In the genomic region with DNA sequence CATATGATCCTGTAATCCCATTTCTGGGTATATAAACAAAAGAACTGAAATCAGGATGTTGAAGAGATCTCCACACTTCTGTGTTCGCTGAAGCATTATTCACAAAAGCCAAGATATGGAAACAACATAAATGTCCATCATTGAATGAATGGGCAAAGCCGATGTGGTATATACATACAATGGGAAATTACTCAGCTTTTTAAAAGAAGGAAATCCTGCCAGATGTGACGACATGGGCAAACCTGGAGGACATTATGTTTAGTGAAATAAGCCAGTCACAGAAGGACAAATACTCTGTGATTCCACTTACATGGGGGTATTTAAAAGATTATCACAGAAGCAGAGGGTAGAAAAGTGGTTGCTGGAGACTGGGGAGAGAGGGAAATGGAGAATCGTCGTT, we compare ENCODE assay signal across 17 cellular contexts.
"Had no signal": no experiment of that assay in that cellular context is flagged by ENCODE, and none has a peak within 500 bp of the region (broad histone marks: within the 10 kb centered on the region; RNA-seq: fewer than 3 reads in every experiment).

No MANE protein-coding gene starts in this region.

- H3K36me3 Mint-ChIP-seq: activated CD4-positive, alpha-beta memory T cell treated with anti-CD3 and anti-CD28 coated beads for 36 hours; activated naive CD8-positive, alpha-beta T cell; mesothelial cell of epicardium; natural killer cell treated with Interleukin-12 subunit alpha and Interleukin-12 subunit beta and Interleukin-15 and Interleukin-18, amount 100 ng/mL, for 72 hours had no signal

- FAIRE-seq: kidney had no signal

- H3K27ac Mint-ChIP-seq: activated B cell treated with CpG ODN at 0.5 μM for 24 hours; activated CD4-positive, alpha-beta memory T cell treated with anti-CD3 and anti-CD28 coated beads for 36 hours; activated naive CD8-positive, alpha-beta T cell; dendritic cell treated with granulocyte-macrophage colony-stimulating factor and Interleukin-4, amounts not matched to agents 40 ng/mL and 50 ng/mL, for 4 days; effector memory CD8-positive, alpha-beta T cell; mesothelial cell of epicardium; natural killer cell treated with Interleukin-12 subunit alpha and Interleukin-12 subunit beta and Interleukin-15 and Interleukin-18, amount 100 ng/mL, for 72 hours had no signal

- H3K4me3 Mint-ChIP-seq: activated B cell treated with CpG ODN at 0.5 μM for 24 hours; activated CD4-positive, alpha-beta memory T cell treated with anti-CD3 and anti-CD28 coated beads for 36 hours; activated naive CD8-positive, alpha-beta T cell; dendritic cell treated with granulocyte-macrophage colony-stimulating factor and Interleukin-4, amounts not matched to agents 40 ng/mL and 50 ng/mL, for 4 days; effector memory CD8-positive, alpha-beta T cell; mesothelial cell of epicardium; natural killer cell treated with Interleukin-12 subunit alpha and Interleukin-12 subunit beta and Interleukin-15 and Interleukin-18, amount 100 ng/mL, for 72 hours; stimulated activated naive CD8-positive, alpha-beta T cell treated with anti-CD3 and anti-CD28 coated beads, Interleukin-15, amount 100 ng/mL, for 72 hours had no signal

- H3K27me3 Mint-ChIP-seq: activated B cell treated with CpG ODN at 0.5 μM for 24 hours; activated CD4-positive, alpha-beta memory T cell treated with anti-CD3 and anti-CD28 coated beads for 36 hours; activated naive CD8-positive, alpha-beta T cell; effector memory CD8-positive, alpha-beta T cell; stimulated activated naive CD8-positive, alpha-beta T cell treated with anti-CD3 and anti-CD28 coated beads, Interleukin-15, amount 100 ng/mL, for 72 hours had no signal

- DNase-seq: activated B cell treated with CpG ODN at 0.5 μM for 24 hours; activated CD4-positive, alpha-beta memory T cell treated with anti-CD3 and anti-CD28 coated beads for 36 hours; activated CD4-positive, alpha-beta T cell treated with anti-CD3 and anti-CD28 coated beads for 4 hours; amniotic stem cell; effector memory CD8-positive, alpha-beta T cell; foreskin keratinocyte; glutamatergic neuron; kidney; stimulated activated CD4-positive, alpha-beta T cell treated with anti-CD3 and anti-CD28 coated beads, Interleukin-4, amount 100 ng/mL, for 1 hour; stimulated activated naive CD8-positive, alpha-beta T cell treated with anti-CD3 and anti-CD28 coated beads, Interleukin-15, amount 100 ng/mL, for 72 hours; transverse colon had no signal

- H3K4me1 Mint-ChIP-seq: mesothelial cell of epicardium; stimulated activated naive CD8-positive, alpha-beta T cell treated with anti-CD3 and anti-CD28 coated beads, Interleukin-15, amount 100 ng/mL, for 72 hours had no signal

- H3K9me3 Mint-ChIP-seq: activated B cell treated with CpG ODN at 0.5 μM for 24 hours; activated CD4-positive, alpha-beta memory T cell treated with anti-CD3 and anti-CD28 coated beads for 36 hours; dendritic cell treated with granulocyte-macrophage colony-stimulating factor and Interleukin-4, amounts not matched to agents 40 ng/mL and 50 ng/mL, for 4 days; effector memory CD8-positive, alpha-beta T cell; natural killer cell treated with Interleukin-12 subunit alpha and Interleukin-12 subunit beta and Interleukin-15 and Interleukin-18, amount 100 ng/mL, for 72 hours had no signal

- ATAC-seq: effector memory CD8-positive, alpha-beta T cell; foreskin keratinocyte; left lobe of liver; natural killer cell treated with Interleukin-12 subunit alpha and Interleukin-12 subunit beta and Interleukin-15 and Interleukin-18, amount 100 ng/mL, for 72 hours; sciatic nerve; stimulated activated naive CD8-positive, alpha-beta T cell treated with anti-CD3 and anti-CD28 coated beads, Interleukin-15, amount 100 ng/mL, for 72 hours had no signal
